14 cellular contexts compared by ENCODE assay signal in the genomic region with DNA sequence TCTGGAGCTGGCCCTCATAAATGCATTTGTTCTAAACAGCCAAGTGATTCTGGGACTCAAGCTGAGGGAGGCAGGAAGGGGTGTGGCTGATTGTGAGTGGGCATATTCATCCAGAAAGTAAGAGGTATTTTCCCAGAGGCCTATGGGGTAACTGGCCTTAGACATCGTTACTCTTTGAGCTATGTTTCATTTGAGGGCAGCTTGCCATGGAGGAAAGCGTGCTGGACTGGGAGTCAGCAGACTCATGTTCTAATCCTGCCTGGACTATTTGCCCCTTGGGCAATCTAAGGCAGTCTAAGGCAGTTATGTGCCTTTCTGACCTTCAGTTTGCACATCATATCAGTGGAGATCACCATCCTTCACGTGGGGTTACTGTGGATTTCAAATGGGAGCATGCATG.
DNase-seq lines count a peak whose midpoint lies in the region; ATAC-seq and TF ChIP-seq lines count a peak whose summit lies in the region.
"Had no signal": no experiment of that assay in that cellular context is flagged by ENCODE, and none has a peak within 500 bp of the region (broad histone marks: within the 10 kb centered on the region; RNA-seq: fewer than 3 reads in every experiment).

No MANE protein-coding gene starts in this region.

- no peak overlapping the region for H3K27ac Mint-ChIP-seq in glutamatergic neuron (ENCODE audit: unreplicated experiment)
- H3K27ac Mint-ChIP-seq: dendritic cell treated with granulocyte-macrophage colony-stimulating factor and Interleukin-4, amounts not matched to agents 40 ng/mL and 50 ng/mL, for 4 days had no signal

- no peak overlapping the region for H4K12ac ChIP-seq in trophoblast cell (ENCODE audit: low read depth, low read length)

- H2BK12ac ChIP-seq in trophoblast cell (ENCODE audit: low read length) = no peak overlapping the region

- H3K4me1 Mint-ChIP-seq in glutamatergic neuron (ENCODE audit: low read depth, unreplicated experiment) = peaks cover 18% of the 10 kb centered on the region

- H2AK5ac ChIP-seq in trophoblast cell (ENCODE audit: low read length) = no peak overlapping the region

- no peak for TF ChIP-seq CTCF in esophagus muscularis mucosa (IDR thresholded peaks at IDR 0.05)
- no peak for TF ChIP-seq CTCF in glutamatergic neuron (IDR thresholded peaks at IDR 0.05; ENCODE audit: partially characterized antibody, unreplicated experiment)

- no peak overlapping the region for H3K9ac ChIP-seq in trophoblast cell (ENCODE audit: low read length)

- H3K4me3 ChIP-seq in esophagus muscularis mucosa (no peak overlapping the region), trophoblast cell (ENCODE audit: low read depth, low read length) (no peak overlapping the region)
- H3K4me3 ChIP-seq: SJSA1 had no signal

- no peak overlapping the region for H3K4me3 Mint-ChIP-seq in glutamatergic neuron (ENCODE audit: unreplicated experiment)
- H3K4me3 Mint-ChIP-seq: dendritic cell treated with granulocyte-macrophage colony-stimulating factor and Interleukin-4, amounts not matched to agents 40 ng/mL and 50 ng/mL, for 4 days had no signal

- H4K8ac ChIP-seq in trophoblast cell (ENCODE audit: low read depth, low read length) = no peak overlapping the region

- no peaks in the 10 kb centered on the region for H3K79me2 ChIP-seq in trophoblast cell (ENCODE audit: control insufficient read depth, insufficient read depth, low read length, poor library complexity)

- no peak overlapping the region for H3K4ac ChIP-seq in trophoblast cell (ENCODE audit: low read depth, low read length)

- no peak overlapping the region for H3K18ac ChIP-seq in trophoblast cell (ENCODE audit: low read length)

- H3K36me3 ChIP-seq in esophagus muscularis mucosa = no peaks in the 10 kb centered on the region
- H3K36me3 ChIP-seq in trophoblast cell (ENCODE audit: control insufficient read depth in 1 of 2, insufficient read depth in 2 of 2, low read length in 2 of 2) = no peaks in the 10 kb centered on the region
- H3K36me3 ChIP-seq: SJSA1 had no signal

- TF ChIP-seq EP300 in esophagus muscularis mucosa (IDR thresholded peaks at IDR 0.05) = no peak

- no peaks in the 10 kb centered on the region for H3K36me3 Mint-ChIP-seq in glutamatergic neuron (ENCODE audit: unreplicated experiment)

- no peak overlapping the region for H2AFZ ChIP-seq in trophoblast cell (ENCODE audit: insufficient read depth, low read length, poor library complexity)

- TF ChIP-seq POLR2A in esophagus muscularis mucosa (IDR thresholded peaks at IDR 0.05; ENCODE audit: low read depth) = no peak

- H3K27me3 Mint-ChIP-seq in glutamatergic neuron (ENCODE audit: unreplicated experiment) = peaks cover 2% of the 10 kb centered on the region
- H3K27me3 Mint-ChIP-seq: dendritic cell treated with granulocyte-macrophage colony-stimulating factor and Interleukin-4, amounts not matched to agents 40 ng/mL and 50 ng/mL, for 4 days had no signal

- H3K79me1 ChIP-seq in trophoblast cell (ENCODE audit: low read length) = peaks cover 6% of the 10 kb centered on the region

- H3K4me1 ChIP-seq in esophagus muscularis mucosa (peaks cover 9 to 75% (median 59%) of the 10 kb centered on the region in 4 donors), trophoblast cell (ENCODE audit: control insufficient read depth in 1 of 2, insufficient read depth in 2 of 2, low read length in 2 of 2) (peaks cover 18 to 34% of the 10 kb centered on the region in 2 experiments)

- no peak overlapping the region for H2BK120ac ChIP-seq in trophoblast cell (ENCODE audit: insufficient read depth, low read length, poor library complexity)

- 36% methylated on average over 3 of the region's 3 CpGs for WGBS in esophagus muscularis mucosa
- no CpG with 5 or more reads among the region's 3 CpGs for WGBS in trophoblast cell (ENCODE audit: extremely low coverage, insufficient coverage, insufficient read length)

- H3K9me3 ChIP-seq in esophagus muscularis mucosa (no peaks in the 10 kb centered on the region), trophoblast cell (ENCODE audit: insufficient read depth, low read depth, low read length) (peaks cover 1% of the 10 kb centered on the region)
- H3K9me3 ChIP-seq: SJSA1 had no signal

- ATAC-seq in HG03432 (IDR thresholded peaks at IDR 0.05; ENCODE audit: unreplicated experiment) (peak; percentile 61), GM18511 (IDR thresholded peaks at IDR 0.05; ENCODE audit: unreplicated experiment) (no peak), GM21526 (IDR thresholded peaks at IDR 0.05; ENCODE audit: low FRiP score, unreplicated experiment) (no peak)
- ATAC-seq: activated CD4-positive, CD25-positive, alpha-beta regulatory T cell treated with anti-CD3 and anti-CD28 coated beads, Interleukin-2, amount 50 U/mL, for 24 hours had no signal

- DNase-seq in GM03348 (ENCODE audit: low spot score) (peak; percentile 68), esophagus muscularis mucosa (ENCODE audit: extremely low spot score) (no peak), trophoblast cell (peak in 1 of 2 donors; percentile 17), glutamatergic neuron (no peak), NCI-H1417 treated with DMSO at 0.1 percent for 48 hours (lab: John Stamatoyannopoulos, UW) (no peak)
- DNase-seq: activated effector memory CD4-positive, alpha-beta T cell treated with anti-CD3 and anti-CD28 coated beads, Interleukin-2, amount 50 U/mL, for 16 hours; NCI-H526 had no signal

- H3K27ac ChIP-seq in esophagus muscularis mucosa (replicated peaks in 1 of 4) (peak overlapping the region; percentile 56 to 76 (median 66)), trophoblast cell (ENCODE audit: low read depth, low read length) (peak overlapping the region; percentile 16)
- H3K27ac ChIP-seq: HL-60, SJSA1 had no signal

- H2BK5ac ChIP-seq in trophoblast cell (ENCODE audit: low read depth, low read length, poor library complexity) = no peak overlapping the region

- no peaks in the 10 kb centered on the region for H3K27me3 ChIP-seq in esophagus muscularis mucosa
- no peaks in the 10 kb centered on the region for H3K27me3 ChIP-seq in trophoblast cell (ENCODE audit: insufficient read depth, low read length)
- H3K27me3 ChIP-seq: SJSA1 had no signal

- H3K9me3 Mint-ChIP-seq in glutamatergic neuron (ENCODE audit: unreplicated experiment) = no peaks in the 10 kb centered on the region
- H3K9me3 Mint-ChIP-seq: dendritic cell treated with granulocyte-macrophage colony-stimulating factor and Interleukin-4, amounts not matched to agents 40 ng/mL and 50 ng/mL, for 4 days had no signal

- no peak overlapping the region for H3K4me2 ChIP-seq in trophoblast cell (ENCODE audit: low read length)

- H4K91ac ChIP-seq in trophoblast cell (ENCODE audit: low read depth, low read length) = peak overlapping the region; percentile 6

- H3K14ac ChIP-seq in trophoblast cell (ENCODE audit: low read length) = no peak overlapping the region

- intact Hi-C loops in esophagus muscularis mucosa (cut with DNase I) = loop anchor here (10.0 kb wide), 2 partner anchors 247 to 837 kb away; a partner anchor contains a TSS

- H3K23ac ChIP-seq in trophoblast cell (ENCODE audit: low read length) = no peak overlapping the region
